ENCODE assay signal across 9 cellular contexts in genomic region chr6:39225946-39226437, GRCh38. TPM values are rescaled to one million over a fixed set of nuclear protein-coding genes. Genes with fewer than 3 reads are reported as not detected.
DNase-seq lines count a peak whose midpoint lies in the region; ATAC-seq and TF ChIP-seq lines count a peak whose summit lies in the region.
"Had no signal": no experiment of that assay in that cellular context is flagged by ENCODE, and none has a peak within 500 bp of the region (broad histone marks: within the 10 kb centered on the region; RNA-seq: fewer than 3 reads in every experiment).

No MANE protein-coding gene starts in this region.

- no peak overlapping the region for H3K9ac ChIP-seq in liver (ENCODE audit: low read depth in 1 of 2, low read length in 2 of 2)

- peak; percentile 56 for ATAC-seq in stimulated activated naive CD8-positive, alpha-beta T cell treated with anti-CD3 and anti-CD28 coated beads, Interleukin-15, Interleukin-2, amounts not matched to agents 100 U/mL and 50 U/mL, for 24 hours
- no peak for ATAC-seq in Right ventricle myocardium superior (ENCODE audit: poor library complexity)

- H3K9me3 ChIP-seq in liver (ENCODE audit: control insufficient read depth in 4 of 4, low read length in 3 of 4) = no peaks in the 10 kb centered on the region
- H3K9me3 ChIP-seq: uterus had no signal

- H3K4me3 ChIP-seq in liver (ENCODE audit: low read depth in 1 of 3, low read length in 3 of 3) = no peak overlapping the region
- no peak overlapping the region for H3K4me3 ChIP-seq in coronary artery
- H3K4me3 ChIP-seq: uterus had no signal

- H3K4me1 ChIP-seq in liver (ENCODE audit: control insufficient read depth in 4 of 4, insufficient read depth in 4 of 4, low read length in 3 of 4) = peaks cover 12 to 74% (median 65%) of the 10 kb centered on the region in 4 donors

- intact Hi-C loops in Right ventricle myocardium superior (cut with DNase I) = no loop called here

- DNase-seq in Kasumi-1 (lab: John Stamatoyannopoulos, UW) (peak; percentile 94 to 96), coronary artery (ENCODE audit: low spot score) (no peak), Right ventricle myocardium superior (no peak), iPS-NIHi11 (ENCODE audit: low spot score) (no peak)
- peak; percentile 14 to 33 for DNase-seq in activated CD8-positive, alpha-beta memory T cell treated with anti-CD3 and anti-CD28 coated beads for 4 hours (ENCODE audit: low read depth in 2 of 2)
- peak; percentile 69 for DNase-seq in stimulated activated naive CD8-positive, alpha-beta T cell treated with anti-CD3 and anti-CD28 coated beads, Interleukin-15, Interleukin-2, amounts not matched to agents 100 U/mL and 50 U/mL, for 24 hours
- no peak for DNase-seq in effector CD8-positive, alpha-beta T cell (lab: John Stamatoyannopoulos, UW)
- DNase-seq: uterus had no signal

- TF ChIP-seq CTCF in liver (IDR thresholded peaks at IDR 0.05; ENCODE audit: low read depth, low read length, missing input control) = no peak
- no peak for TF ChIP-seq CTCF in coronary artery (IDR thresholded peaks at IDR 0.05)

- WGBS in liver = 64% methylated on average over 6 of the region's 6 CpGs

- H3K27ac ChIP-seq in liver (ENCODE audit: low read depth in 1 of 2, low read length in 2 of 2) (peak overlapping the region; percentile 72 to 91), coronary artery (peak overlapping the region in 1 of 2 donors; percentile 47)
- H3K27ac ChIP-seq: uterus had no signal

- H3K36me3 ChIP-seq in liver (ENCODE audit: control insufficient read depth in 4 of 4, insufficient read depth in 3 of 4, low read depth in 1 of 4, low read length in 3 of 4) = no peaks in the 10 kb centered on the region
- H3K36me3 ChIP-seq: uterus had no signal

- no peaks in the 10 kb centered on the region for H3K27me3 ChIP-seq in liver (ENCODE audit: control insufficient read depth in 4 of 4, insufficient read depth in 4 of 4, low read length in 3 of 4)

- TF ChIP-seq RAD21 in liver (IDR thresholded peaks at IDR 0.05) = no peak

TF ChIP-seq in liver, 16 proteins besides CTCF, POLR2A, EP300 and RAD21:
- TF ChIP-seq EGR1 (IDR thresholded peaks at IDR 0.05; ENCODE audit: low read depth in 2 of 2) (no peak), JUND (IDR thresholded peaks at IDR 0.05) (no peak), SP1 (IDR thresholded peaks at IDR 0.05) (no peak), FOXA1 (IDR thresholded peaks at IDR 0.05) (no peak), TAF1 (conservative IDR thresholded peaks at IDR 0.05) (no peak), RXRA (IDR thresholded peaks at IDR 0.05) (no peak), HNF4G (IDR thresholded peaks at IDR 0.05) (no peak)

RNA-seq across cellular contexts. Expression of gene KCNK5, which starts 3.3 kb away (rescaled TPM):
- 10 to 100 TPM in 1 of 2 donors, 1 to 10 TPM in 1; 3.7 to 19.1 TPM for total RNA-seq in liver
- 1 to 10 TPM; 5.4 to 9.6 TPM for polyA plus RNA-seq in liver
- total RNA-seq in Right ventricle myocardium superior = 0.65 TPM

Comparison
In these comparisons a context has a peak if more than half of its experiments do, and no peak if none do; other contexts are left out.
1. DNase-seq: peak in Kasumi-1 (2 of 2), activated CD8-positive, alpha-beta memory T cell treated with anti-CD3 and anti-CD28 coated beads for 4 hours (2 of 2) and stimulated activated naive CD8-positive, alpha-beta T cell treated with anti-CD3 and anti-CD28 coated beads, Interleukin-15, Interleukin-2, amounts not matched to agents 100 U/mL and 50 U/mL, for 24 hours (single experiment); none in effector CD8-positive, alpha-beta T cell (single experiment), coronary artery (single experiment), Right ventricle myocardium superior (single experiment) and iPS-NIHi11 (single experiment).